Comparison of ENCODE assay signal across 9 cellular contexts in the genomic region with DNA sequence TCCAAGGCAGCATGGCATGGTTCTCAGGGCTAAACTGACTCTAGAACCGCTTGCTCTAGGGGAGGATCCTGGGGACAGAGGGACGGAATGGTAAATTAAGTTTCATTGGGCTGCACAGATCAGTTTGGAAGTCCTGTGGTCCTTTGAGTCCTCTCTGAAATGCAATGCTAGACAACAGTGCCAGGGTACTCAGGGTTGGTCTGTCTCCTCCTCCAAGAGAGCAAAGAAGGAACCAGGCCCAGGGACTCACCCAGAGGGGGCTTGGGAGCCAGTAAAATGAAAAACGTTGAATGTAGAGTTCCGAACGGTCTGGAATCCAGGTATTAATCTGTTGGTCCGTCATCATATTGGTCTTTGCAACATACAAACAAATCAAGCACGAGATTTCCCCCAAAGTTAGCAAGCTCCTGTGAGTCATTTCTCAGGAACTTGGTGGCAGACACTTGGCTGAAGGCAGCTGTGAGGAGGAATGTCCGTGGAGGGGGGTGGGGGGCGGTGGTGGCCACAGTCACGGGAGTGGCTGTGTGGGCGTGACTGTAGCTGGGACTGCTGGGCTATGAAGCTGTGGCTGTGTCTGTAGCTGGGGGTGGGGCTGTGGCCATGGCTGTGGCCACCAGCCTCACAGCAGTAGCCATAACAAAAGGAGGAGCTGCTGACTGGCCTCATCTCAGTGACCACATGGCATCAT. TPM values are rescaled to one million over a fixed set of nuclear protein-coding genes. Genes with fewer than 3 reads are reported as not detected.
DNase-seq lines count a peak whose midpoint lies in the region; ATAC-seq and TF ChIP-seq lines count a peak whose summit lies in the region.
"Had no signal": no experiment of that assay in that cellular context is flagged by ENCODE, and none has a peak within 500 bp of the region (broad histone marks: within the 10 kb centered on the region; RNA-seq: fewer than 3 reads in every experiment).

No MANE protein-coding gene starts in this region.

- BruUV-seq in Caco-2 (replicated peaks; lab: Mats Ljungman, UMichigan): no TSS peak

- 0 out of 2 replicates have a peak, but pooled peaks have one; percentile 15 for TF ChIP-seq RAD21 in Ishikawa (IDR thresholded peaks at IDR 0.05; ENCODE audit: low read depth)

- CTCF ChIA-PET in Caco-2 (lab: Charles Lee): no interaction called here

- intact Hi-C loops in Caco-2 (cut with micrococcal nuclease; ENCODE audit: unreplicated experiment): no loop called here

- H3K36me3 ChIP-seq in Caco-2 (ENCODE audit: control insufficient read depth, insufficient read depth, low read length) (no peaks in the 10 kb centered on the region), thoracic aorta (no peaks in the 10 kb centered on the region)

- H3K4me3 ChIP-seq in Caco-2 (ENCODE audit: low read depth, low read length): no peak overlapping the region
- peak overlapping the region; percentile 18 for H3K4me3 ChIP-seq in thoracic aorta

- H3K4me1 ChIP-seq in Caco-2 (peaks cover 21% of the 10 kb centered on the region), thoracic aorta (ENCODE audit: control insufficient read depth in 1 of 2, low read depth in 2 of 2) (peaks cover 19 to 40% of the 10 kb centered on the region in 2 donors)

- POLR2A ChIA-PET in Caco-2 (lab: Charles Lee): interaction anchor here (0.9 kb wide), 1 partner anchor 40 kb away, joined by 3 read pairs; no protein-coding TSS in a partner anchor

- H3K27me3 Mint-ChIP-seq in Caco-2 (ENCODE audit: insufficient read depth, unreplicated experiment) (no peaks in the 10 kb centered on the region), brain (peaks cover 7% of the 10 kb centered on the region), mesothelial cell of epicardium (ENCODE audit: low read depth) (no peaks in the 10 kb centered on the region)

- no peak overlapping the region for H3K27ac ChIP-seq in thoracic aorta
- H3K27ac ChIP-seq: HL-60 had no signal

- peak overlapping the region; percentile 16 for H3K4me3 Mint-ChIP-seq in Caco-2 (ENCODE audit: unreplicated experiment)
- no peak overlapping the region for H3K4me3 Mint-ChIP-seq in brain
- no peak overlapping the region for H3K4me3 Mint-ChIP-seq in mesothelial cell of epicardium

- no peaks in the 10 kb centered on the region for H3K9me3 Mint-ChIP-seq in Caco-2 (ENCODE audit: unreplicated experiment)
- H3K9me3 Mint-ChIP-seq in brain: peaks cover 0 to 17% (median 4%) of the 10 kb centered on the region in 5 experiments
- H3K9me3 Mint-ChIP-seq in mesothelial cell of epicardium: peaks cover 3% of the 10 kb centered on the region

- H3K9me3 ChIP-seq in Caco-2 (no peaks in the 10 kb centered on the region), thoracic aorta (no peaks in the 10 kb centered on the region)

- TF ChIP-seq CTCF in Caco-2 (IDR thresholded peaks at IDR 0.05; ENCODE audit: insufficient read depth in 1 of 2, low read depth in 1 of 2, low read length in 1 of 2, severe bottlenecking in 1 of 2, unreplicated experiment in 1 of 2): no peak
- no peak for TF ChIP-seq CTCF in brain (conservative IDR thresholded peaks at IDR 0.05)
- TF ChIP-seq CTCF in mesothelial cell of epicardium (IDR thresholded peaks at IDR 0.05; ENCODE audit: unreplicated experiment): no peak
- TF ChIP-seq CTCF in thoracic aorta (IDR thresholded peaks at IDR 0.05): no peak

- H3K4me1 Mint-ChIP-seq in Caco-2 (ENCODE audit: low read depth, unreplicated experiment): peaks cover 27% of the 10 kb centered on the region
- H3K4me1 Mint-ChIP-seq in brain: peaks cover 45% of the 10 kb centered on the region
- peaks cover 26% of the 10 kb centered on the region for H3K4me1 Mint-ChIP-seq in mesothelial cell of epicardium

- ATAC-seq in thoracic aorta (ENCODE audit: insufficient number of reproducible peaks, low FRiP score, low read depth): peak; percentile 53
- no peak for ATAC-seq in GM19397 (IDR thresholded peaks at IDR 0.05; ENCODE audit: unreplicated experiment)

- peak; percentile 51; the same call in 1 of the 2 replicates for TF ChIP-seq EP300 in Ishikawa (IDR thresholded peaks at IDR 0.05; ENCODE audit: borderline replicate concordance)

- no peaks in the 10 kb centered on the region for H3K27me3 ChIP-seq in Caco-2 (replicated peaks; ENCODE audit: control insufficient read depth, insufficient read depth, low read length)
- H3K27me3 ChIP-seq in thoracic aorta (replicated peaks; ENCODE audit: insufficient read depth): no peaks in the 10 kb centered on the region

- H3K36me3 Mint-ChIP-seq in Caco-2 (ENCODE audit: insufficient read depth, unreplicated experiment): no peaks in the 10 kb centered on the region
- H3K36me3 Mint-ChIP-seq in brain: no peaks in the 10 kb centered on the region
- H3K36me3 Mint-ChIP-seq in mesothelial cell of epicardium: no peaks in the 10 kb centered on the region

- DNase-seq in Caco-2 (peak; percentile 54 to 82), mesothelial cell of epicardium (ENCODE audit: low spot score in 2 of 2, unreplicated experiment in 2 of 2) (peak in 1 of 2 experiments; percentile 33), thoracic aorta (ENCODE audit: low spot score) (peak; percentile 49), NCI-H524 (lab: John Stamatoyannopoulos, UW) (no peak), NCI-H1417 treated with DMSO at 0.1 percent for 48 hours (lab: John Stamatoyannopoulos, UW) (no peak)

- H3K27ac Mint-ChIP-seq in Caco-2 (ENCODE audit: unreplicated experiment) (peak overlapping the region; percentile 79), brain (peak overlapping the region in 3 of 5 experiments; percentile 25 to 65 (median 34)), mesothelial cell of epicardium (peak overlapping the region; percentile 61)

TF ChIP-seq in Ishikawa, 13 proteins besides CTCF, POLR2A, EP300 and RAD21:
- no peak for TF ChIP-seq TAF1 (IDR thresholded peaks at IDR 0.05; ENCODE audit: low read depth)
- TF ChIP-seq ZBTB7A (IDR thresholded peaks at IDR 0.05; ENCODE audit: low read depth): no peak
- no peak for TF ChIP-seq FOXM1 (IDR thresholded peaks at IDR 0.05; ENCODE audit: borderline replicate concordance, low read depth)
- TF ChIP-seq, protein P1, sequence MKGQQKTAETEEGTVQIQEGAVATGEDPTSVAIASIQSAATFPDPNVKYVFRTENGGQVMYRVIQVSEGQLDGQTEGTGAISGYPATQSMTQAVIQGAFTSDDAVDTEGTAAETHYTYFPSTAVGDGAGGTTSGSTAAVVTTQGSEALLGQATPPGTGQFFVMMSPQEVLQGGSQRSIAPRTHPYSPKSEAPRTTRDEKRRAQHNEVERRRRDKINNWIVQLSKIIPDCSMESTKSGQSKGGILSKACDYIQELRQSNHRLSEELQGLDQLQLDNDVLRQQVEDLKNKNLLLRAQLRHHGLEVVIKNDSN (IDR thresholded peaks at IDR 0.05): 0 out of 2 replicates have a peak, but pooled peaks have one; percentile 12
- TF ChIP-seq YY1 (IDR thresholded peaks at IDR 0.05; ENCODE audit: low read depth): no peak
- TF ChIP-seq TEAD4 (IDR thresholded peaks at IDR 0.05): peak; percentile 91
- TF ChIP-seq NFIC (IDR thresholded peaks at IDR 0.05): 0 out of 2 replicates have a peak, but pooled peaks have one; percentile 17
- TF ChIP-seq CEBPB (IDR thresholded peaks at IDR 0.05): no peak
- TF ChIP-seq, protein P2, sequence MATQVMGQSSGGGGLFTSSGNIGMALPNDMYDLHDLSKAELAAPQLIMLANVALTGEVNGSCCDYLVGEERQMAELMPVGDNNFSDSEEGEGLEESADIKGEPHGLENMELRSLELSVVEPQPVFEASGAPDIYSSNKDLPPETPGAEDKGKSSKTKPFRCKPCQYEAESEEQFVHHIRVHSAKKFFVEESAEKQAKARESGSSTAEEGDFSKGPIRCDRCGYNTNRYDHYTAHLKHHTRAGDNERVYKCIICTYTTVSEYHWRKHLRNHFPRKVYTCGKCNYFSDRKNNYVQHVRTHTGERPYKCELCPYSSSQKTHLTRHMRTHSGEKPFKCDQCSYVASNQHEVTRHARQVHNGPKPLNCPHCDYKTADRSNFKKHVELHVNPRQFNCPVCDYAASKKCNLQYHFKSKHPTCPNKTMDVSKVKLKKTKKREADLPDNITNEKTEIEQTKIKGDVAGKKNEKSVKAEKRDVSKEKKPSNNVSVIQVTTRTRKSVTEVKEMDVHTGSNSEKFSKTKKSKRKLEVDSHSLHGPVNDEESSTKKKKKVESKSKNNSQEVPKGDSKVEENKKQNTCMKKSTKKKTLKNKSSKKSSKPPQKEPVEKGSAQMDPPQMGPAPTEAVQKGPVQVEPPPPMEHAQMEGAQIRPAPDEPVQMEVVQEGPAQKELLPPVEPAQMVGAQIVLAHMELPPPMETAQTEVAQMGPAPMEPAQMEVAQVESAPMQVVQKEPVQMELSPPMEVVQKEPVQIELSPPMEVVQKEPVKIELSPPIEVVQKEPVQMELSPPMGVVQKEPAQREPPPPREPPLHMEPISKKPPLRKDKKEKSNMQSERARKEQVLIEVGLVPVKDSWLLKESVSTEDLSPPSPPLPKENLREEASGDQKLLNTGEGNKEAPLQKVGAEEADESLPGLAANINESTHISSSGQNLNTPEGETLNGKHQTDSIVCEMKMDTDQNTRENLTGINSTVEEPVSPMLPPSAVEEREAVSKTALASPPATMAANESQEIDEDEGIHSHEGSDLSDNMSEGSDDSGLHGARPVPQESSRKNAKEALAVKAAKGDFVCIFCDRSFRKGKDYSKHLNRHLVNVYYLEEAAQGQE (IDR thresholded peaks at IDR 0.05; ENCODE audit: low read depth): no peak
- TF ChIP-seq TCF12 (IDR thresholded peaks at IDR 0.05; ENCODE audit: low read depth): peak; percentile 72
- peak; percentile 65 for TF ChIP-seq EGR1 (IDR thresholded peaks at IDR 0.05)
- TF ChIP-seq, protein P3, sequence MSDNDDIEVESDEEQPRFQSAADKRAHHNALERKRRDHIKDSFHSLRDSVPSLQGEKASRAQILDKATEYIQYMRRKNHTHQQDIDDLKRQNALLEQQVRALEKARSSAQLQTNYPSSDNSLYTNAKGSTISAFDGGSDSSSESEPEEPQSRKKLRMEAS (IDR thresholded peaks at IDR 0.05): peak; percentile 58
- no peak for TF ChIP-seq CREB1 (IDR thresholded peaks at IDR 0.05; ENCODE audit: low read depth)

RNA-seq across cellular contexts. Expression of a gene that starts 40.8 kb away (rescaled TPM):
- 13.2 and 13.9 TPM in 2 replicates for total RNA-seq in Caco-2 (2022)
- 10.5 TPM for polyA plus RNA-seq in brain (ENCODE audit: insufficient read depth, low read depth, low replicate concordance)
- 27.5 to 28.4 TPM (median 27.8 TPM) in 3 replicates for total RNA-seq in mesothelial cell of epicardium
- 10 to 100 TPM in 1 of 2 donors, 1 to 10 TPM in 1; 6.1 to 11.9 TPM for total RNA-seq in thoracic aorta

Comparison
In these comparisons a context has a peak if more than half of its experiments do, and no peak if none do; other contexts are left out.
1. DNase-seq: peak in Caco-2 (2 of 2) and thoracic aorta (single experiment); none in NCI-H524 (0 of 2) and NCI-H1417 treated with DMSO at 0.1 percent for 48 hours (single experiment).
2. Peak in every context shown above with its lines, with median percentiles within 50 percentile points of each other: H3K27ac Mint-ChIP-seq.